9 cellular contexts compared by ENCODE assay signal in genomic region chr13:45441633-45442032, GRCh38. TPM values are rescaled to one million over a fixed set of nuclear protein-coding genes. Genes with fewer than 3 reads are reported as not detected.
DNase-seq lines count a peak whose midpoint lies in the region; ATAC-seq and TF ChIP-seq lines count a peak whose summit lies in the region.
"Had no signal": no experiment of that assay in that cellular context is flagged by ENCODE, and none has a peak within 500 bp of the region (broad histone marks: within the 10 kb centered on the region; RNA-seq: fewer than 3 reads in every experiment).

No MANE protein-coding gene starts in this region.

- H3K4me3 Mint-ChIP-seq in activated naive CD8-positive, alpha-beta T cell treated with anti-CD3 and anti-CD28 coated beads for 36 hours: no peak overlapping the region
- no peak overlapping the region for H3K4me3 Mint-ChIP-seq in neural crest cell
- H3K4me3 Mint-ChIP-seq in nephron progenitor cell: no peak overlapping the region
- H3K4me3 Mint-ChIP-seq: nephron had no signal

- TF ChIP-seq CTCF in GM13976 (IDR thresholded peaks at IDR 0.05; ENCODE audit: borderline replicate concordance, control extremely low read depth, extremely low read depth, insufficient read depth, missing control alignments) (no peak), neural crest cell (conservative IDR thresholded peaks at IDR 0.05) (peak; percentile 25), nephron progenitor cell (IDR thresholded peaks at IDR 0.05) (no peak)

- peak; percentile 71 for ATAC-seq in HG03196 (IDR thresholded peaks at IDR 0.05; ENCODE audit: unreplicated experiment)

- DNase-seq in GM13976 (ENCODE audit: low spot score): peak; percentile 43
- no peak for DNase-seq in activated naive CD8-positive, alpha-beta T cell treated with anti-CD3 and anti-CD28 coated beads for 36 hours
- no peak for DNase-seq in neural crest cell (ENCODE audit: low read depth, low spot score)
- DNase-seq in HuH-7.5 (ENCODE audit: low spot score): no peak
- no peak for DNase-seq in NCI-H128 (lab: John Stamatoyannopoulos, UW; ENCODE audit: unreplicated experiment)
- no peak for DNase-seq in NCI-H774 (lab: John Stamatoyannopoulos, UW)
- no peak for DNase-seq in nephron progenitor cell

- in situ Hi-C loops in GM13976 (cut with MboI; ENCODE audit: low sequenced_read_pairs, unreplicated experiment): no loop called here

- no peaks in the 10 kb centered on the region for H3K36me3 Mint-ChIP-seq in activated naive CD8-positive, alpha-beta T cell treated with anti-CD3 and anti-CD28 coated beads for 36 hours
- H3K36me3 Mint-ChIP-seq in neural crest cell (ENCODE audit: low read depth) (no peaks in the 10 kb centered on the region), nephron progenitor cell (ENCODE audit: low read depth) (no peaks in the 10 kb centered on the region)

- no peaks in the 10 kb centered on the region for H3K9me3 Mint-ChIP-seq in activated naive CD8-positive, alpha-beta T cell treated with anti-CD3 and anti-CD28 coated beads for 36 hours
- H3K9me3 Mint-ChIP-seq in neural crest cell: no peaks in the 10 kb centered on the region
- no peaks in the 10 kb centered on the region for H3K9me3 Mint-ChIP-seq in nephron progenitor cell
- H3K9me3 Mint-ChIP-seq: nephron had no signal

- H3K27ac Mint-ChIP-seq in activated naive CD8-positive, alpha-beta T cell treated with anti-CD3 and anti-CD28 coated beads for 36 hours: peak overlapping the region; percentile 55
- no peak overlapping the region for H3K27ac Mint-ChIP-seq in neural crest cell (ENCODE audit: unreplicated experiment)
- no peak overlapping the region for H3K27ac Mint-ChIP-seq in nephron progenitor cell
- H3K27ac Mint-ChIP-seq: nephron had no signal

- H3K4me1 Mint-ChIP-seq in activated naive CD8-positive, alpha-beta T cell treated with anti-CD3 and anti-CD28 coated beads for 36 hours: peaks cover 11% of the 10 kb centered on the region
- peaks cover 7% of the 10 kb centered on the region for H3K4me1 Mint-ChIP-seq in neural crest cell
- peaks cover 9% of the 10 kb centered on the region for H3K4me1 Mint-ChIP-seq in nephron progenitor cell

- H3K27me3 Mint-ChIP-seq in activated naive CD8-positive, alpha-beta T cell treated with anti-CD3 and anti-CD28 coated beads for 36 hours: no peaks in the 10 kb centered on the region
- H3K27me3 Mint-ChIP-seq in neural crest cell (ENCODE audit: low read depth) (no peaks in the 10 kb centered on the region), nephron progenitor cell (ENCODE audit: low read depth, poor library complexity) (peaks cover 6% of the 10 kb centered on the region)

RNA-seq across cellular contexts. Expression of gene COG3, which starts 23.1 kb away (rescaled TPM):
- 10 to 100 TPM; 17.1 to 17.4 TPM for total RNA-seq in activated naive CD8-positive, alpha-beta T cell treated with anti-CD3 and anti-CD28 coated beads for 36 hours
- total RNA-seq in neural crest cell: 19.1 and 19.3 TPM in 2 replicates

RNA-seq across cellular contexts. Expression of gene SLC25A30, which starts 23.5 kb away (rescaled TPM):
- 10 to 100 TPM; 21.7 to 22.0 TPM for total RNA-seq in activated naive CD8-positive, alpha-beta T cell treated with anti-CD3 and anti-CD28 coated beads for 36 hours
- 14.0 and 15.4 TPM in 2 replicates for total RNA-seq in neural crest cell
